In genomic region chr5:140302786-140303639, GRCh38 we compare ENCODE assay signal across 8 cellular contexts.
A peak's percentile ranks its signal among the peaks of the same experiment; 100 is the strongest.
DNase-seq lines count a peak whose midpoint lies in the region; ATAC-seq lines count a peak whose summit lies in the region.

A gene with protein sequence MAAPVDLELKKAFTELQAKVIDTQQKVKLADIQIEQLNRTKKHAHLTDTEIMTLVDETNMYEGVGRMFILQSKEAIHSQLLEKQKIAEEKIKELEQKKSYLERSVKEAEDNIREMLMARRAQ (minus strand): TSS chr5:140303101. CDS start chr5:140303073, 28 bp downstream.

- peak; percentile 97 for ATAC-seq in GM19023 (IDR thresholded peaks at IDR 0.05; ENCODE audit: unreplicated experiment)
- peak; percentile 97 for ATAC-seq in HG03342 (IDR thresholded peaks at IDR 0.05; ENCODE audit: unreplicated experiment)
- ATAC-seq in activated CD4-positive, CD25-positive, alpha-beta regulatory T cell treated with anti-CD3 and anti-CD28 coated beads, Interleukin-2, amount 50 U/mL, for 24 hours, result peak; percentile 94 to 95

- DNase-seq in AG08396 (ENCODE audit: low spot score), result peak; percentile 96
- DNase-seq in NCI-H446 treated with DMSO at 0.1 percent for 48 hours (lab: John Stamatoyannopoulos, UW), result peak; percentile 86
- DNase-seq in cerebellar cortex (ENCODE audit: low spot score), result peak; percentile 97
- peak; percentile 98 for DNase-seq in islet precursor cell
- peak; percentile 82 to 87 (median 86) for DNase-seq in stimulated activated CD4-positive, alpha-beta T cell treated with anti-CD3 and anti-CD28 coated beads, Interleukin-12 subunit alpha, Interleukin-12 subunit beta, amount 100 ng/mL, for 48 hours (ENCODE audit: low read depth in 2 of 3, low spot score in 1 of 3)

Comparison
In these comparisons a context has a peak if more than half of its experiments do, and no peak if none do; other contexts are left out.
1. Peak in every context shown above with its lines: DNase-seq and ATAC-seq.